ENCODE assay signal across 10 cellular contexts in the genomic region with DNA sequence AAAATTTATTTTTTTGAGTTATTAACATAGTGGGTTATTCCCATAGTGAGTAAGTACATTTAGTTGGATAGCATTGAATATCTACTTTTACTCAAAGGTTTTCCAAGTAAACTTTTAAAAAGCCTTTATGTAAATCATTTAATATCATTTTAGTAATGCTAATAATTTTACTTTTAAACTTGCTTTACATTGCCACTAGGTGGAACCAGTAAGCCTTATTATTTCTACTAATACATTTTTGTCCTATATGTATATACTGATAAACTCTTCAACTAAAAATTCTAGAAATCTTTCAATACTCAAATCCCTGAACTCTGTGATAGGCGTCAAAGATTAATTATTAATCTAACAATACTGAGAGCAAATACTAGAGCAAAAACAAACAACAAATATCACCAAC.
A peak's percentile ranks its signal among the peaks of the same experiment; 100 is the strongest.
DNase-seq lines count a peak whose midpoint lies in the region; ATAC-seq and TF ChIP-seq lines count a peak whose summit lies in the region.
"Had no signal": no experiment of that assay in that cellular context is flagged by ENCODE, and none has a peak within 500 bp of the region (broad histone marks: within the 10 kb centered on the region; RNA-seq: fewer than 3 reads in every experiment).

No MANE protein-coding gene starts in this region.

- no peak overlapping the region for H2AK5ac ChIP-seq in mesendoderm (ENCODE audit: low read length)

- H3F3A ChIP-seq in DOHH2 (ENCODE audit: control insufficient read depth, insufficient read depth): no peaks in the 10 kb centered on the region
- H3F3A ChIP-seq in MM.1S (ENCODE audit: insufficient read depth, low read length): no peaks in the 10 kb centered on the region

- DNase-seq in MM.1S (peak; percentile 31), astrocyte of the cerebellum (ENCODE audit: low read depth) (peak; percentile 15), mesendoderm (peak; percentile 10), esophagus muscularis mucosa (ENCODE audit: extremely low spot score) (no peak), NCI-H226 (no peak)
- DNase-seq: naive B cell had no signal

- ATAC-seq in GM21367 (IDR thresholded peaks at IDR 0.05; ENCODE audit: unreplicated experiment) (no peak), GM21576 (IDR thresholded peaks at IDR 0.05; ENCODE audit: unreplicated experiment) (no peak)
- ATAC-seq: stimulated activated memory B cell treated with anti-CD40 and anti-IgM and Interleukin-4, amounts not matched to agents 10 μg/mL and 1 μg/mL and 100 μg/mL, for 72 hours had no signal

- H4K5ac ChIP-seq in mesendoderm (ENCODE audit: low read length): no peak overlapping the region

- no peak overlapping the region for H3K9ac ChIP-seq in MM.1S (ENCODE audit: low read length)
- H3K9ac ChIP-seq in mesendoderm (ENCODE audit: low read length): no peak overlapping the region

- TF ChIP-seq POLR2A in esophagus muscularis mucosa (IDR thresholded peaks at IDR 0.05; ENCODE audit: low read depth): no peak

- H3K4me3 ChIP-seq in DOHH2 (ENCODE audit: low read length) (no peak overlapping the region), MM.1S (ENCODE audit: low read length) (no peak overlapping the region), astrocyte of the cerebellum (ENCODE audit: low read depth, low read length) (no peak overlapping the region), mesendoderm (ENCODE audit: low read length) (no peak overlapping the region), esophagus muscularis mucosa (no peak overlapping the region)

- no peak overlapping the region for H2AFZ ChIP-seq in MM.1S (ENCODE audit: low read length)

- no peak overlapping the region for H4K8ac ChIP-seq in mesendoderm (ENCODE audit: low read depth, low read length)

- H3K9me3 ChIP-seq in DOHH2 (ENCODE audit: control insufficient read depth, insufficient read depth, low read length) (no peaks in the 10 kb centered on the region), MM.1S (replicated peaks; ENCODE audit: insufficient read depth, low read length) (no peaks in the 10 kb centered on the region), esophagus muscularis mucosa (no peaks in the 10 kb centered on the region)

- H3K36me3 ChIP-seq in DOHH2 (ENCODE audit: control insufficient read depth, low read length): no peaks in the 10 kb centered on the region
- H3K36me3 ChIP-seq in MM.1S (replicated peaks; ENCODE audit: insufficient read depth, low read length): no peaks in the 10 kb centered on the region
- H3K36me3 ChIP-seq in mesendoderm (ENCODE audit: control insufficient read depth, insufficient read depth, low read length): no peaks in the 10 kb centered on the region
- H3K36me3 ChIP-seq in esophagus muscularis mucosa: no peaks in the 10 kb centered on the region

- H3K4me1 ChIP-seq in DOHH2 (ENCODE audit: control insufficient read depth, low read length) (no peaks in the 10 kb centered on the region), MM.1S (ENCODE audit: low read length) (no peaks in the 10 kb centered on the region), mesendoderm (ENCODE audit: control insufficient read depth, low read depth, low read length) (no peaks in the 10 kb centered on the region), esophagus muscularis mucosa (no peaks in the 10 kb centered on the region)

- H3K79me1 ChIP-seq in mesendoderm (ENCODE audit: low read length): no peaks in the 10 kb centered on the region

- H3K79me2 ChIP-seq in DOHH2 (ENCODE audit: control insufficient read depth, low read length) (no peaks in the 10 kb centered on the region), MM.1S (ENCODE audit: low read length) (no peaks in the 10 kb centered on the region), mesendoderm (ENCODE audit: control insufficient read depth, insufficient read depth, low read length) (no peaks in the 10 kb centered on the region)

- H4K20me1 ChIP-seq in DOHH2 (ENCODE audit: control insufficient read depth, insufficient read depth, low read depth, low read length) (no peaks in the 10 kb centered on the region), MM.1S (ENCODE audit: insufficient read depth, low read length) (no peaks in the 10 kb centered on the region)

- no peak overlapping the region for H3K4ac ChIP-seq in mesendoderm (ENCODE audit: low read depth, low read length)

- in situ Hi-C loops in astrocyte of the cerebellum (cut with HindIII; ENCODE audit: low sequenced_read_pairs): no loop called here

- H2BK5ac ChIP-seq in mesendoderm (ENCODE audit: low read length): no peak overlapping the region

- no peak overlapping the region for H3K56ac ChIP-seq in mesendoderm (ENCODE audit: low read length)

- H3K27me3 ChIP-seq in DOHH2 (ENCODE audit: control insufficient read depth, low read length): no peaks in the 10 kb centered on the region
- H3K27me3 ChIP-seq in MM.1S (replicated peaks; ENCODE audit: insufficient read depth, low read length): no peaks in the 10 kb centered on the region
- no peaks in the 10 kb centered on the region for H3K27me3 ChIP-seq in mesendoderm (ENCODE audit: insufficient read depth, low read length, poor library complexity)
- H3K27me3 ChIP-seq in esophagus muscularis mucosa: no peaks in the 10 kb centered on the region

- H3K27ac ChIP-seq in DOHH2 (ENCODE audit: low read depth, low read length) (no peak overlapping the region), MM.1S (ENCODE audit: low read length) (no peak overlapping the region), mesendoderm (ENCODE audit: low read depth, low read length) (no peak overlapping the region), esophagus muscularis mucosa (replicated peaks in 1 of 4) (no peak overlapping the region)

- WGBS in mesendoderm (ENCODE audit: extremely low coverage, insufficient coverage, low lambda C conversion rate): no CpG with 5 or more reads among the region's 1 CpG
- WGBS in esophagus muscularis mucosa: 48% methylated on average over 1 of the region's 1 CpG

- peak; percentile 17 for TF ChIP-seq CTCF in DOHH2 (IDR thresholded peaks at IDR 0.05; ENCODE audit: low read depth, low read length, poor library complexity, severe bottlenecking)
- TF ChIP-seq CTCF in MM.1S (IDR thresholded peaks at IDR 0.05; ENCODE audit: low read length): peak; percentile 14
- TF ChIP-seq CTCF in astrocyte of the cerebellum (IDR thresholded peaks at IDR 0.05; ENCODE audit: low read depth, low read length, missing control alignments): no peak
- TF ChIP-seq CTCF in esophagus muscularis mucosa (IDR thresholded peaks at IDR 0.05): peak in 1 of 3 experiments; percentile 28

- no peak overlapping the region for H3K4me2 ChIP-seq in DOHH2 (ENCODE audit: low read length)
- no peak overlapping the region for H3K4me2 ChIP-seq in MM.1S (ENCODE audit: low read depth, low read length)
- H3K4me2 ChIP-seq in mesendoderm (ENCODE audit: low read length): no peak overlapping the region

- H3K9me2 ChIP-seq in DOHH2 (replicated peaks; ENCODE audit: control insufficient read depth, low read length) (no peaks in the 10 kb centered on the region), MM.1S (replicated peaks; ENCODE audit: insufficient read depth, low read length) (no peaks in the 10 kb centered on the region)

- no peak for TF ChIP-seq EP300 in esophagus muscularis mucosa (IDR thresholded peaks at IDR 0.05)

- H2BK15ac ChIP-seq in mesendoderm (replicated peaks; ENCODE audit: low read depth): no peak overlapping the region

- H3K23ac ChIP-seq in mesendoderm (ENCODE audit: low read length): no peak overlapping the region

- no peak overlapping the region for H3K18ac ChIP-seq in mesendoderm (ENCODE audit: low read length)

- intact Hi-C loops in esophagus muscularis mucosa (cut with DNase I): no loop called here

- no peak overlapping the region for H2BK120ac ChIP-seq in mesendoderm (ENCODE audit: low read depth, low read length)

Comparison
In these comparisons a context has a peak if more than half of its experiments do, and no peak if none do; other contexts are left out.
1. DNase-seq: peak in MM.1S (single experiment), astrocyte of the cerebellum (single experiment) and mesendoderm (single experiment); none in esophagus muscularis mucosa (single experiment) and NCI-H226 (single experiment).